16 cellular contexts compared by ENCODE assay signal in the genomic region with DNA sequence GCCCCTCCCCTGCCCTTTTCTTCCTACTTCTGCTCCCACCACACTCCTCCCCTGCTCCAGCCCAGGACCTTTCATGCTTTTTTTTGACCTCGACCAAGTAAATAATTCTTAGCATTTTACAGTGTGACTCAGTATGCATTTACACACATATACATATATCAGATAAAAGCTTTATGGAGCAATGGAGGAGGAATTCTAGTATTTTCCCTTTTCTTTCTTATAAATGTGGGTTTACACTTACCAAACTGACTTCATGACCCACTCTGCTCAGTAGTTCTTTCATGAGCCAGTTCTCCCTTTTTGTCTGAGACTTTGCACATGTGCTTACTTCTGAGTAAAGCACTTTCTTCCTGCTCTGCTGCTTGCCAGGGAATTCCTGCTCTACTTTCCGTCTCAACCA.
"Had no signal": no experiment of that assay in that cellular context is flagged by ENCODE, and none has a peak within 500 bp of the region (broad histone marks: within the 10 kb centered on the region; RNA-seq: fewer than 3 reads in every experiment).

No MANE protein-coding gene starts in this region.

- DNase-seq: activated CD4-positive, alpha-beta T cell treated with anti-CD3 and anti-CD28 coated beads, Interleukin-2, amount 50 U/mL, for 48 hours; activated naive CD4-positive, alpha-beta T cell treated with anti-CD3 and anti-CD28 coated beads, Interleukin-2, amount 10 ng/mL, durations not matched to agents 7 days and 5 days; activated T-cell treated with anti-CD3 and anti-CD28 coated beads, Interleukin-2, amount 50 U/mL, for 24 hours; effector memory CD4-positive, alpha-beta T cell; heart right ventricle; ovary; sigmoid colon; stimulated activated CD4-positive, alpha-beta T cell treated with anti-CD3 and anti-CD28 coated beads, Interleukin-1b, Interleukin-23, amount 100 ng/mL, for 48 hours; stimulated activated naive CD8-positive, alpha-beta T cell treated with anti-CD3 and anti-CD28 coated beads, Interleukin-15, amount 100 ng/mL, for 72 hours; T-helper 1 cell; T1000; upper lobe of left lung had no signal

- H2AFZ ChIP-seq: neural progenitor cell had no signal

- H3K9ac ChIP-seq: neural progenitor cell had no signal

- ATAC-seq: gastroesophageal sphincter; heart right ventricle; stimulated activated naive CD8-positive, alpha-beta T cell treated with anti-CD3 and anti-CD28 coated beads, Interleukin-15, amount 100 ng/mL, for 72 hours had no signal

- H3K27me3 ChIP-seq: gastroesophageal sphincter, neural progenitor cell, ovary, sigmoid colon, upper lobe of left lung had no signal

- H3K36me3 ChIP-seq: gastroesophageal sphincter, heart right ventricle, neural progenitor cell, ovary, sigmoid colon, upper lobe of left lung had no signal

- H3K4me1 ChIP-seq: gastroesophageal sphincter, heart right ventricle, sigmoid colon, upper lobe of left lung had no signal

- H3K4me3 ChIP-seq: gastroesophageal sphincter, heart right ventricle, lung, neural progenitor cell, ovary, sigmoid colon, upper lobe of left lung had no signal

- H3K27ac ChIP-seq: gastroesophageal sphincter, heart right ventricle, neural progenitor cell, ovary, sigmoid colon, upper lobe of left lung, VCaP had no signal

- H3K4me2 ChIP-seq: neural progenitor cell had no signal

- H3K9me3 ChIP-seq: gastroesophageal sphincter, heart right ventricle, ovary, sigmoid colon, upper lobe of left lung had no signal
